8 cellular contexts compared by ENCODE assay signal in the genomic region with DNA sequence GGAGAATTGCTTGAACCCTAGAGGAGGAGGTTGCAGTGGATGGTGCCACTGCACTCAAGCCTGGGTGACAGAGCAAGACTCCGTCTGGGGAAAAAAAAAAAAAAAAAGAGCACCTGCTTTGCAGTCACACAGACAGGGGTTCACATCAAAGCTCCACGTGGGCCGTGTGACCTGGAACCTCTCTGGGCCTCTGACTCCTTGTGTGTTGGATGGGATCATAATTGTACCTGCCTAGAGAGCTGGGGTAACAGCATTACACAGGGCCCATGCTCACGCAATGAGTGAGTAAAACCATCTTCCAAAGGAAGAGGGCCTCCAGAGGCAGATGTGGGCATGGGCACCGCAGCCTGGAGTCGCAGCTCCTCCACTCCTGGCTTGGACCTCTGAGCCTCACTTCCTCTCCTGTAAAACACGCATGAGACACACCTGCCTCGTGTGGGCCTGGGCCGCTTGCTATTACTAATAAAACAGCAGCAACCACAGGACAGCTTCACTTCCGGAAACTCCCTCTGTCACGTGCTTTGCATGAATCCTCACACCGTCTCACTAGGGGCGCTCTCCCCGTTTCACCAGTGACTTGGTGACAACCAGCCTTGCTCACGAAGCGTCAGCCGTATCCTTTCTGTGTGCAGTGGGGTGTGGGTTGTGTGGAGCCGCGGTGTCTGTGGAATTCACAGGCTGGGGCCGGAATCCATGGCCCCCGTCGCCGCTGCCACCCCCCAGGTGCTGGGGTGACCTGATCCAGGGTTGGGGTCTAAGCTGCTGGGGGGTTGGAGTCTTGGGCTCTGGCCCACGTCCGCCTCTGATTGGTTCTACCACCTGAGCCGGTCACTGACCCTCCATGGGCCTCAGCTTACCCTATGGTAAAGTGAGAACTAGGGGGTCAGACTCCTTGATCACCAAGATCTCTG. TPM values are rescaled to one million over a fixed set of nuclear protein-coding genes. Genes with fewer than 3 reads are reported as not detected.
DNase-seq lines count a peak whose midpoint lies in the region; ATAC-seq and TF ChIP-seq lines count a peak whose summit lies in the region.
"Not testable (repeated sequence)": the region's sequence is repeated elsewhere in the genome, so short reads cannot be mapped to it uniquely, and the experiment has no call there.

No MANE protein-coding gene starts in this region.

- not testable (repeated sequence) for H3K36me3 Mint-ChIP-seq in CD8-positive, alpha-beta memory T cell; activated CD4-positive, alpha-beta T cell treated with anti-CD3 and anti-CD28 coated beads, Interleukin-2, amount 10 ng/mL, durations not matched to agents 24 days and 14 days (ENCODE audit: low read depth)

- POLR2A ChIA-PET in CD8-positive, alpha-beta memory T cell (lab: Charles Lee) = interaction anchor here (0.9 to 1.3 kb wide), 4 partner anchors 9 to 60 kb away, joined by 3 to 10 read pairs (median 4); a partner anchor contains a TSS

- H3K4me1 Mint-ChIP-seq in CD8-positive, alpha-beta memory T cell = peaks cover 8 to 11% (median 11%) of the 10 kb centered on the region in 3 donors
- peaks cover 11% of the 10 kb centered on the region for H3K4me1 Mint-ChIP-seq in activated CD4-positive, alpha-beta T cell treated with anti-CD3 and anti-CD28 coated beads, Interleukin-2, amount 10 ng/mL, durations not matched to agents 24 days and 14 days

- not testable (repeated sequence) for H3K4me1 ChIP-seq in CD8-positive, alpha-beta memory T cell (ENCODE audit: insufficient read depth, low read length)

- peak; percentile 72 for ATAC-seq in GM19328 (IDR thresholded peaks at IDR 0.05; ENCODE audit: unreplicated experiment)
- peak; percentile 70 for ATAC-seq in HG03139 (IDR thresholded peaks at IDR 0.05; ENCODE audit: unreplicated experiment)

- not testable (repeated sequence) for TF ChIP-seq POLR2A in lower leg skin (IDR thresholded peaks at IDR 0.05)

- DNase-seq in CD8-positive, alpha-beta memory T cell = peak; percentile 77 to 95 (median 86)
- peak; percentile 88 for DNase-seq in NCI-H69 (lab: John Stamatoyannopoulos, UW)
- DNase-seq in activated CD4-positive, alpha-beta T cell treated with anti-CD3 and anti-CD28 coated beads, Interleukin-2, amount 10 ng/mL, durations not matched to agents 24 days and 14 days = peak; percentile 94
- peak; percentile 75 for DNase-seq in choroid plexus epithelial cell (ENCODE audit: low read depth)
- peak; percentile 82 to 94 for DNase-seq in lower leg skin (ENCODE audit: low spot score in 2 of 2)
- DNase-seq in stimulated activated CD4-positive, alpha-beta T cell treated with anti-CD3 and anti-CD28 coated beads, TNF-alpha, amount 100 ng/mL, for 24 hours (ENCODE audit: low read depth in 3 of 3) = peak; percentile 63 to 82 (median 82)

- peak overlapping the region; percentile 60 to 88 (median 76) for H3K4me3 Mint-ChIP-seq in CD8-positive, alpha-beta memory T cell
- peak overlapping the region; percentile 67 for H3K4me3 Mint-ChIP-seq in activated CD4-positive, alpha-beta T cell treated with anti-CD3 and anti-CD28 coated beads, Interleukin-2, amount 10 ng/mL, durations not matched to agents 24 days and 14 days

- CTCF ChIA-PET in CD8-positive, alpha-beta memory T cell (lab: Charles Lee) = interaction anchor here (0.7 to 3.6 kb wide), 21 partner anchors 9 to 1786 kb away, joined by 3 to 29 read pairs (median 4); a partner anchor contains a TSS

- WGBS in lower leg skin, 2 donors = 44 to 48% methylated on average over 17 to 20 of the region's 26 CpGs

- H3K27me3 Mint-ChIP-seq in CD8-positive, alpha-beta memory T cell; activated CD4-positive, alpha-beta T cell treated with anti-CD3 and anti-CD28 coated beads, Interleukin-2, amount 10 ng/mL, durations not matched to agents 24 days and 14 days: not testable (repeated sequence)

- H3K9me3 Mint-ChIP-seq in CD8-positive, alpha-beta memory T cell; activated CD4-positive, alpha-beta T cell treated with anti-CD3 and anti-CD28 coated beads, Interleukin-2, amount 10 ng/mL, durations not matched to agents 24 days and 14 days: not testable (repeated sequence)

- TF ChIP-seq CTCF in choroid plexus epithelial cell (conservative IDR thresholded peaks at IDR 0.05; ENCODE audit: low read depth, low read length) = peak; percentile 53
- TF ChIP-seq CTCF in lower leg skin (IDR thresholded peaks at IDR 0.05) = not testable (repeated sequence)

- not testable (repeated sequence) for H3K27me3 ChIP-seq in CD8-positive, alpha-beta memory T cell (ENCODE audit: insufficient read depth, low read length, poor library complexity, severe bottlenecking)

- peak overlapping the region; percentile 43 for H3K4me3 ChIP-seq in CD8-positive, alpha-beta memory T cell (ENCODE audit: low read length)
- H3K4me3 ChIP-seq in choroid plexus epithelial cell (ENCODE audit: low read depth, low read length); lower leg skin (ENCODE audit: low read depth, poor library complexity, severe bottlenecking): not testable (repeated sequence)

- not testable (repeated sequence) for H3K9me3 ChIP-seq in CD8-positive, alpha-beta memory T cell (ENCODE audit: low read length)

- H3K27ac ChIP-seq in CD8-positive, alpha-beta memory T cell (ENCODE audit: low read depth, low read length) = peak overlapping the region; percentile 75

- peak overlapping the region; percentile 69 to 98 (median 92) for H3K27ac Mint-ChIP-seq in CD8-positive, alpha-beta memory T cell
- peak overlapping the region; percentile 76 for H3K27ac Mint-ChIP-seq in activated CD4-positive, alpha-beta T cell treated with anti-CD3 and anti-CD28 coated beads, Interleukin-2, amount 10 ng/mL, durations not matched to agents 24 days and 14 days

- not testable (repeated sequence) for H3K36me3 ChIP-seq in CD8-positive, alpha-beta memory T cell (ENCODE audit: insufficient read depth, low read length)

- intact Hi-C loops in activated CD4-positive, alpha-beta T cell treated with anti-CD3 and anti-CD28 coated beads, Interleukin-2, amount 10 ng/mL, durations not matched to agents 24 days and 14 days (cut with micrococcal nuclease) = loop anchor here (5.0 to 10.0 kb wide), 3 partner anchors 64 to 194 kb away; a partner anchor contains a TSS
- intact Hi-C loops in lower leg skin (cut with DNase I; ENCODE audit: low total_unique reads) = not testable (repeated sequence)

RNA-seq across cellular contexts. Expression of a gene that starts 10.4 kb away (rescaled TPM):
- total RNA-seq in CD8-positive, alpha-beta memory T cell = 1 to 10 TPM in 1 of 2 experiments, under 1 TPM in 1; 0.91 to 1.2 TPM
- polyA plus RNA-seq in CD8-positive, alpha-beta memory T cell = 0.14 TPM
- total RNA-seq in activated CD4-positive, alpha-beta T cell treated with anti-CD3 and anti-CD28 coated beads, Interleukin-2, amount 10 ng/mL, durations not matched to agents 24 days and 14 days = 0.37 and 0.43 TPM in 2 replicates
- 1 to 10 TPM; 1.1 to 2.2 (median 1.5) TPM for total RNA-seq in lower leg skin

RNA-seq across cellular contexts. Expression of a gene that starts 28.0 kb away (rescaled TPM):
- 1 to 10 TPM; 2.2 to 2.3 TPM for total RNA-seq in CD8-positive, alpha-beta memory T cell
- not detected for polyA plus RNA-seq in CD8-positive, alpha-beta memory T cell
- total RNA-seq in activated CD4-positive, alpha-beta T cell treated with anti-CD3 and anti-CD28 coated beads, Interleukin-2, amount 10 ng/mL, durations not matched to agents 24 days and 14 days = 1.5 and 1.8 TPM in 2 replicates
- total RNA-seq in lower leg skin = 1 to 10 TPM in 2 of 4 donors, under 1 TPM in 1, not detected in 1; 0.15 to 6.6 (median 1.4) TPM
